ENCODE assay signal across 10 cellular contexts in the genomic region with DNA sequence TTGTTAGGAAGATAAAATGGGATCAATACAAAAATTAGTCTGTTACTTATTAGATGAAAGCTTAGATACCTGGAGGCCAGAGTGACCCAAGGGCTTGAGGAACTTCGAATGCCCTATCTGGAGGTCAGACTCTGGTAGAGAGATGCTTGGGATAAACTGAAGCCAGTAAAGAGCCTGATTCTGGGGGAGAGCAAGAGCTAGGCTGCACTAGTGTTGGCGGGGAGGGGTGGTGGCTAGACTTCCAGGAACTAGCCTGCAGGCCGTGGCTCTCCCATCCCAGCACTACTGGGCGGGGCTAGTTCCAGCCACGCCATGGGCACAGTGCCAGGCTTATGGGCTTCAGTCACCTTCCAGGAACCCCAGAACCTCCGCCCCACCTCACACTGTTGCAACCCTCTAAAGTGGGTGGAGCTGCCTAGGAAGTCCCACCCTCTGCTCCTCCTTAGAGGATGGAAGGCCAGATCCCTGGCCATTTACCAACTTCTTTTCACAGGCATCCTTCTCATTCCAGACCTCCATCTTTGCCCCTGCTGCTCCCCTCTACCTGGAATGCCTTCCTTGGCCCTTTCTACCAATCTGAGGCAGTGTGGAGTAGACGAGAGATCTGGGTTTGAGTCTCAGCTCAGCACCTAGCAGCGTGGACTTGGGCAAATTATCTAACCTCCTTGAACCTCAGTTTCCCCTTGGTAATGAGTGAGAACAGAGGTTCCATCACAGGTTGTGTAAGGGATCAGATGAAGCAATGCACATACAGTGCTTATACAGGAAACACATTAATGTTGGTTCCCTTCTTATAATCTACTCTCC. TPM values are rescaled to one million over a fixed set of nuclear protein-coding genes. Genes with fewer than 3 reads are reported as not detected.
DNase-seq lines count a peak whose midpoint lies in the region; ATAC-seq and TF ChIP-seq lines count a peak whose summit lies in the region.
"Had no signal": no experiment of that assay in that cellular context is flagged by ENCODE, and none has a peak within 500 bp of the region (broad histone marks: within the 10 kb centered on the region; RNA-seq: fewer than 3 reads in every experiment).

No MANE protein-coding gene starts in this region.

- peak; percentile 44 for DNase-seq in NK-92 treated with Interleukin-12 subunit alpha and Interleukin-12 subunit beta, amount 100 ng/mL, for 24 hours (lab: John Stamatoyannopoulos, UW)
- DNase-seq in NK-92 (lab: John Stamatoyannopoulos, UW; ENCODE audit: unreplicated experiment) (no peak), SJCRH30 (peak; percentile 52 to 62), AG08396 (ENCODE audit: low spot score) (no peak), SK-N-DZ (ENCODE audit: low spot score) (no peak)
- DNase-seq in stimulated activated CD8-positive, alpha-beta memory T cell treated with anti-CD3 and anti-CD28 coated beads, Interleukin-4, amount 100 ng/mL, for 24 hours (ENCODE audit: low read depth) = peak; percentile 16
- no peak for DNase-seq in stimulated activated naive B cell treated with anti-CD40 and anti-IgM and Interleukin-4, amounts not matched to agents 10 μg/mL and 1 μg/mL and 100 μg/mL, for 72 hours

- H3K27me3 Mint-ChIP-seq in stimulated activated naive B cell treated with anti-CD40 and anti-IgM and Interleukin-4, amounts not matched to agents 10 μg/mL and 1 μg/mL and 100 μg/mL, for 72 hours = peaks cover 6 to 22% of the 10 kb centered on the region in 2 donors

- no peak overlapping the region for H3K27ac Mint-ChIP-seq in stimulated activated naive B cell treated with anti-CD40 and anti-IgM and Interleukin-4, amounts not matched to agents 10 μg/mL and 1 μg/mL and 100 μg/mL, for 72 hours

- no peaks in the 10 kb centered on the region for H3K36me3 Mint-ChIP-seq in stimulated activated naive B cell treated with anti-CD40 and anti-IgM and Interleukin-4, amounts not matched to agents 10 μg/mL and 1 μg/mL and 100 μg/mL, for 72 hours

- no peaks in the 10 kb centered on the region for H3K36me3 ChIP-seq in SJCRH30
- no peaks in the 10 kb centered on the region for H3K36me3 ChIP-seq in gastroesophageal sphincter

- 0 out of 2 replicates have a peak, but pooled peaks cover 3% of the 10 kb centered on the region for H3K27me3 ChIP-seq in SJCRH30
- H3K27me3 ChIP-seq in gastroesophageal sphincter = peaks cover 37% of the 10 kb centered on the region

- H3K9me3 Mint-ChIP-seq in stimulated activated naive B cell treated with anti-CD40 and anti-IgM and Interleukin-4, amounts not matched to agents 10 μg/mL and 1 μg/mL and 100 μg/mL, for 72 hours = no peaks in the 10 kb centered on the region

- peaks cover 8% of the 10 kb centered on the region for H3K4me1 ChIP-seq in SJCRH30
- H3K4me1 ChIP-seq in gastroesophageal sphincter = peaks cover 0 to 6% (median 5%) of the 10 kb centered on the region in 3 donors

- ATAC-seq in gastroesophageal sphincter = peak; percentile 74
- no peak for ATAC-seq in stimulated activated naive B cell treated with anti-CD40 and anti-IgM and Interleukin-4, amounts not matched to agents 10 μg/mL and 1 μg/mL and 100 μg/mL, for 72 hours (replicated peaks)

- H3K4me1 Mint-ChIP-seq in stimulated activated naive B cell treated with anti-CD40 and anti-IgM and Interleukin-4, amounts not matched to agents 10 μg/mL and 1 μg/mL and 100 μg/mL, for 72 hours = peaks cover 13 to 40% of the 10 kb centered on the region in 2 donors

- no peak for TF ChIP-seq CTCF in gastroesophageal sphincter (IDR thresholded peaks at IDR 0.05)

- H3K4me3 ChIP-seq in SJCRH30 = no peak overlapping the region
- H3K4me3 ChIP-seq in gastroesophageal sphincter = no peak overlapping the region

- H3K9me3 ChIP-seq in SJCRH30 (replicated peaks) (no peaks in the 10 kb centered on the region), gastroesophageal sphincter (no peaks in the 10 kb centered on the region)

- 61 to 80% methylated on average over 1 to 7 of the region's 8 CpGs for WGBS in gastroesophageal sphincter (ENCODE audit: low coverage in 1 of 2), 2 donors

- TF ChIP-seq EP300 in gastroesophageal sphincter (IDR thresholded peaks at IDR 0.05) = no peak

- no peak overlapping the region for H3K4me3 Mint-ChIP-seq in stimulated activated naive B cell treated with anti-CD40 and anti-IgM and Interleukin-4, amounts not matched to agents 10 μg/mL and 1 μg/mL and 100 μg/mL, for 72 hours

- no peak for TF ChIP-seq POLR2A in gastroesophageal sphincter (IDR thresholded peaks at IDR 0.05)

- H3K27ac ChIP-seq in SJCRH30 (no peak overlapping the region), gastroesophageal sphincter (no peak overlapping the region)

RNA-seq across cellular contexts. Expression of gene NFE2, which starts 6.3 kb away (rescaled TPM):
- total RNA-seq in SJCRH30 (2014; rRNA removed; shearing (Covaris generic)) = not detected in 2 replicates
- 1 to 10 TPM in 1 of 4 donors, under 1 TPM in 2, not detected in 1; 0.37 to 1.6 (median 0.77) TPM for total RNA-seq in gastroesophageal sphincter
- 0.15 and 0.51 TPM in 2 replicates for polyA plus RNA-seq in SK-N-DZ (2014; cell fraction: cytosol; rRNA removed)
- polyA plus RNA-seq in SK-N-DZ (2014; cell fraction: nucleus; rRNA removed) = 0.47 TPM in 1 of 2 replicates, not detected in the other
- total RNA-seq: glomerular endothelial cell had no signal

RNA-seq across cellular contexts. Expression of gene COPZ1, which starts 17.8 kb away (rescaled TPM):
- 113 and 117 TPM in 2 replicates for total RNA-seq in SJCRH30 (2014; rRNA removed; shearing (Covaris generic))
- 100 to 1,000 TPM in 1 of 4 donors, 10 to 100 TPM in 3; 47.0 to 138 (median 57.5) TPM for total RNA-seq in gastroesophageal sphincter
- polyA plus RNA-seq in SK-N-DZ (2014; cell fraction: cytosol; rRNA removed) = 181 and 301 TPM in 2 replicates
- 131 and 141 TPM in 2 replicates for polyA plus RNA-seq in SK-N-DZ (2014; cell fraction: nucleus; rRNA removed)

RNA-seq across cellular contexts. Expression of gene HNRNPA1, which starts 26.6 kb away (rescaled TPM):
- 1,766 and 1,801 TPM in 2 replicates for total RNA-seq in SJCRH30 (2014; rRNA removed; shearing (Covaris generic))
- total RNA-seq in gastroesophageal sphincter = 100 to 1,000 TPM; 250 to 459 (median 349) TPM
- polyA plus RNA-seq in SK-N-DZ (2014; cell fraction: cytosol; rRNA removed) = 1,254 and 1,728 TPM in 2 replicates
- 616 and 1,253 TPM in 2 replicates for polyA plus RNA-seq in SK-N-DZ (2014; cell fraction: nucleus; rRNA removed)

RNA-seq across cellular contexts. Expression of gene CBX5, which starts 27.2 kb away (rescaled TPM):
- total RNA-seq in SJCRH30 (2014; rRNA removed; shearing (Covaris generic)) = 140 and 158 TPM in 2 replicates
- 10 to 100 TPM; 32.5 to 62.4 (median 49.3) TPM for total RNA-seq in gastroesophageal sphincter
- polyA plus RNA-seq in SK-N-DZ (2014; cell fraction: cytosol; rRNA removed) = 64.8 and 65.8 TPM in 2 replicates
- 27.8 and 50.7 TPM in 2 replicates for polyA plus RNA-seq in SK-N-DZ (2014; cell fraction: nucleus; rRNA removed)

RNA-seq across cellular contexts. Expression of gene GPR84, which starts 57.2 kb away (rescaled TPM):
- total RNA-seq in SJCRH30 (2014; rRNA removed; shearing (Covaris generic)) = not detected in 2 replicates
- under 1 TPM in 1 of 4 donors, not detected in 3; 0.54 TPM for total RNA-seq in gastroesophageal sphincter
- polyA plus RNA-seq in SK-N-DZ (2014; cell fraction: cytosol; rRNA removed) = not detected in 2 replicates
- not detected in 2 replicates for polyA plus RNA-seq in SK-N-DZ (2014; cell fraction: nucleus; rRNA removed)
- total RNA-seq: glomerular endothelial cell had no signal
- polyA plus RNA-seq: BJ had no signal

Comparison
In these comparisons a context has a peak if more than half of its experiments do, and no peak if none do; other contexts are left out.
1. DNase-seq: peak in NK-92 treated with Interleukin-12 subunit alpha and Interleukin-12 subunit beta, amount 100 ng/mL, for 24 hours (single experiment), SJCRH30 (2 of 2) and stimulated activated CD8-positive, alpha-beta memory T cell treated with anti-CD3 and anti-CD28 coated beads, Interleukin-4, amount 100 ng/mL, for 24 hours (single experiment); none in NK-92 (single experiment), AG08396 (single experiment), stimulated activated naive B cell treated with anti-CD40 and anti-IgM and Interleukin-4, amounts not matched to agents 10 μg/mL and 1 μg/mL and 100 μg/mL, for 72 hours (single experiment) and SK-N-DZ (single experiment).